Comparison of ENCODE assay signal across 24 cellular contexts in the genomic region with DNA sequence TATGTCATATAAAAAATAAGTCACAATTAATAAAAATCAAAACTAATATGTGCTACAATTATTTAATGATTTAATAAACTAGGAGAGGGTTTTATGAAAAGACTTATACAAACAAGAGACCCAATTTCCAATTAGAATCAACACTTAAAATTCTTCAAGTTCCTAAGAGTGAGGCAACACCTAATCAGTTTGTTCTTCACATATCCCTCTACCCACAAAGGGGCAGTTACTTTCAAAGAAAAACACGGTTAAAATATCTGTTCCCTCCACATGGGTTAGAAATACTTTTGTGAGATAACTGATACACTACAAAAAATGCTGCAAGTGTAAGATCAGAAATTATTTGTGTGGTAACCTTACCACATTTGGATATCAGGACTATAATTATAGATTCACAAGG.
"Had no signal": no experiment of that assay in that cellular context is flagged by ENCODE, and none has a peak within 500 bp of the region (broad histone marks: within the 10 kb centered on the region; RNA-seq: fewer than 3 reads in every experiment).

No MANE protein-coding gene starts in this region.

- H3K27me3 ChIP-seq: esophagus squamous epithelium, heart right ventricle, neural progenitor cell, sigmoid colon, suprapubic skin, transverse colon, upper lobe of right lung, uterus had no signal

- H3K4me1 ChIP-seq: esophagus squamous epithelium, heart right ventricle, neural progenitor cell, parathyroid adenoma, sigmoid colon, suprapubic skin, transverse colon, upper lobe of right lung, uterus had no signal

- H3K79me2 ChIP-seq: parathyroid adenoma had no signal

- H3K36me3 ChIP-seq: esophagus squamous epithelium, heart right ventricle, neural progenitor cell, sigmoid colon, suprapubic skin, transverse colon, upper lobe of right lung, uterus had no signal

- ATAC-seq: heart right ventricle; left lobe of liver; naive thymus-derived CD4-positive, alpha-beta T cell; right cardiac atrium; stimulated activated naive B cell treated with anti-CD40 and anti-IgM and Interleukin-4, amounts not matched to agents 10 μg/mL and 1 μg/mL and 100 μg/mL, for 72 hours; upper lobe of right lung had no signal

- H3K4me2 ChIP-seq: neural progenitor cell had no signal

- DNase-seq: dermis blood vessel endothelial cell; effector memory CD4-positive, alpha-beta T cell; esophagus squamous epithelium; foreskin melanocyte; glutamatergic neuron; heart right ventricle; hippocampal formation; mesenchymal stem cell; midbrain; naive thymus-derived CD4-positive, alpha-beta T cell; right cardiac atrium; sigmoid colon; stimulated activated CD4-positive, alpha-beta T cell treated with anti-CD3 and anti-CD28 coated beads, Interleukin-15, amount 100 ng/mL, for 24 hours; stimulated activated CD4-positive, alpha-beta T cell treated with anti-CD3 and anti-CD28 coated beads, Interleukin-2, amount 100 ng/mL, for 48 hours; stimulated activated naive B cell treated with anti-CD40 and anti-IgM and Interleukin-4, amounts not matched to agents 10 μg/mL and 1 μg/mL and 100 μg/mL, for 72 hours; transverse colon; upper lobe of right lung; uterus had no signal

- H3K9me3 ChIP-seq: esophagus squamous epithelium, heart right ventricle, sigmoid colon, suprapubic skin, transverse colon, upper lobe of right lung, uterus had no signal

- H3K9ac ChIP-seq: neural progenitor cell, parathyroid adenoma had no signal

- H3K4me3 ChIP-seq: coronary artery, esophagus squamous epithelium, heart right ventricle, neural progenitor cell, sigmoid colon, skin epidermis, suprapubic skin, transverse colon, upper lobe of right lung, uterus had no signal

- H3K27ac ChIP-seq: coronary artery, esophagus squamous epithelium, heart right ventricle, neural progenitor cell, parathyroid adenoma, sigmoid colon, skin epidermis, suprapubic skin, transverse colon, upper lobe of right lung, uterus had no signal

- H2AFZ ChIP-seq: neural progenitor cell, parathyroid adenoma had no signal
